ENCODE assay signal across 8 cellular contexts in genomic region chr2:151808258-151809072, GRCh38. TPM values are rescaled to one million over a fixed set of nuclear protein-coding genes. Genes with fewer than 3 reads are reported as not detected.
DNase-seq lines count a peak whose midpoint lies in the region; ATAC-seq, FAIRE-seq and TF ChIP-seq lines count a peak whose summit lies in the region.

No MANE protein-coding gene starts in this region.

- TF ChIP-seq RAD21 in liver (IDR thresholded peaks at IDR 0.05), result peak; percentile 60 to 66

- H3K4me2 ChIP-seq in H9 (ENCODE audit: insufficient read depth, insufficient read length, low read length), result no peak overlapping the region
- H3K4me2 ChIP-seq in astrocyte (ENCODE audit: low read length), result no peak overlapping the region
- H3K4me2 ChIP-seq in mesendoderm (ENCODE audit: low read length), result no peak overlapping the region

- no peaks in the 10 kb centered on the region for H3K9me3 ChIP-seq in CD4-positive, alpha-beta T cell (ENCODE audit: control insufficient read depth, low read length)
- H3K9me3 ChIP-seq in H9 (ENCODE audit: control insufficient read depth, low read depth, low read length) (no peaks in the 10 kb centered on the region), astrocyte (ENCODE audit: insufficient read depth, low read depth, low read length) (no peaks in the 10 kb centered on the region), liver (ENCODE audit: control insufficient read depth in 4 of 4, low read length in 3 of 4) (peaks cover 0 to 4% (median 1%) of the 10 kb centered on the region in 4 donors)

- H2BK12ac ChIP-seq in H9 (ENCODE audit: insufficient read length, low read depth, low read length), result no peak overlapping the region

- DNase-seq in CD4-positive, alpha-beta T cell, result no peak
- DNase-seq in H9, result no peak
- DNase-seq in astrocyte (ENCODE audit: low read depth), result peak; percentile 14
- DNase-seq in activated CD8-positive, alpha-beta memory T cell treated with anti-CD3 and anti-CD28 coated beads for 24 hours, result no peak
- no peak for DNase-seq in mesendoderm
- no peak for DNase-seq in amniotic stem cell (lab: John Stamatoyannopoulos, UW)
- DNase-seq in stimulated activated naive CD8-positive, alpha-beta T cell treated with anti-CD3 and anti-CD28 coated beads, Interleukin-15, Interleukin-2, amounts not matched to agents 100 U/mL and 50 U/mL, for 24 hours, result no peak

- H4K8ac ChIP-seq in H9 (replicated peaks; ENCODE audit: insufficient read length, low read depth, low read length), result no peak overlapping the region
- H4K8ac ChIP-seq in mesendoderm (ENCODE audit: low read depth, low read length), result no peak overlapping the region

- H3K36me3 ChIP-seq in astrocyte (ENCODE audit: insufficient read depth, low read length) (peaks cover 16% of the 10 kb centered on the region), liver (ENCODE audit: control insufficient read depth in 4 of 4, insufficient read depth in 3 of 4, low read depth in 1 of 4, low read length in 3 of 4) (peaks cover 1 to 45% (median 23%) of the 10 kb centered on the region in 4 donors), mesendoderm (ENCODE audit: control insufficient read depth, insufficient read depth, low read length) (peaks cover 2% of the 10 kb centered on the region)

- H3K9me3 Mint-ChIP-seq in CD4-positive, alpha-beta T cell, result no peaks in the 10 kb centered on the region
- no peaks in the 10 kb centered on the region for H3K9me3 Mint-ChIP-seq in H9
- H3K9me3 Mint-ChIP-seq in astrocyte (ENCODE audit: unreplicated experiment), result no peaks in the 10 kb centered on the region

- no peak overlapping the region for H3K56ac ChIP-seq in H9 (ENCODE audit: insufficient read length, low read depth, low read length)
- H3K56ac ChIP-seq in mesendoderm (ENCODE audit: low read length), result no peak overlapping the region

- no peak overlapping the region for H3K4ac ChIP-seq in H9 (ENCODE audit: low read depth, low read length)
- H3K4ac ChIP-seq in mesendoderm (ENCODE audit: low read depth, low read length), result no peak overlapping the region

- peaks cover 39% of the 10 kb centered on the region for H3K36me3 Mint-ChIP-seq in CD4-positive, alpha-beta T cell (ENCODE audit: low read depth)
- H3K36me3 Mint-ChIP-seq in H9 (ENCODE audit: insufficient read depth in 1 of 3, low read depth in 3 of 3) (peaks cover 17 to 29% (median 25%) of the 10 kb centered on the region in 3 experiments), astrocyte (ENCODE audit: low read depth, unreplicated experiment) (peaks cover under 1% of the 10 kb centered on the region)

- POLR2A ChIA-PET in CD4-positive, alpha-beta T cell (lab: Charles Lee), result interaction anchor here (1.1 kb wide), 1 partner anchor 19 kb away, joined by 5 read pairs; the partner anchor contains the start of gene ARL5A

- H3K79me1 ChIP-seq in H9 (ENCODE audit: insufficient read depth, low read depth, low read length, poor library complexity, severe bottlenecking), result no peaks in the 10 kb centered on the region
- no peaks in the 10 kb centered on the region for H3K79me1 ChIP-seq in mesendoderm (ENCODE audit: low read length)

- H3K4me1 ChIP-seq in H9 (ENCODE audit: insufficient read depth, low read length) (no peaks in the 10 kb centered on the region), astrocyte (ENCODE audit: insufficient read depth, low read length) (no peaks in the 10 kb centered on the region), liver (ENCODE audit: control insufficient read depth in 4 of 4, insufficient read depth in 4 of 4, low read length in 3 of 4) (no peaks in the 10 kb centered on the region), mesendoderm (ENCODE audit: control insufficient read depth, low read depth, low read length) (no peaks in the 10 kb centered on the region)

- H3K23me2 ChIP-seq in H9 (ENCODE audit: insufficient read length, low read depth, low read length, poor library complexity, severe bottlenecking), result no peaks in the 10 kb centered on the region

- H3K79me2 ChIP-seq in H9 (ENCODE audit: insufficient read depth, low read length) (no peaks in the 10 kb centered on the region), astrocyte (ENCODE audit: insufficient read depth, low read length) (no peaks in the 10 kb centered on the region), mesendoderm (ENCODE audit: control insufficient read depth, insufficient read depth, low read length) (no peaks in the 10 kb centered on the region)

- peak overlapping the region; percentile 51 for H3K27ac Mint-ChIP-seq in CD4-positive, alpha-beta T cell
- H3K27ac Mint-ChIP-seq in H9 (no peak overlapping the region), astrocyte (ENCODE audit: unreplicated experiment) (no peak overlapping the region)

- no peak overlapping the region for H3K18ac ChIP-seq in H9 (ENCODE audit: insufficient read length, low read depth, low read length)
- H3K18ac ChIP-seq in mesendoderm (ENCODE audit: low read length), result no peak overlapping the region

- no peak overlapping the region for H3K14ac ChIP-seq in H9 (ENCODE audit: insufficient read depth, low read length)

- H2AFZ ChIP-seq in H9 (ENCODE audit: low read length) (no peak overlapping the region), astrocyte (ENCODE audit: low read depth, low read length) (no peak overlapping the region)

- H3K27me3 ChIP-seq in CD4-positive, alpha-beta T cell (ENCODE audit: control insufficient read depth, insufficient read depth, low read length), result no peaks in the 10 kb centered on the region
- H3K27me3 ChIP-seq in H9 (ENCODE audit: insufficient read depth, low read length) (no peaks in the 10 kb centered on the region), astrocyte (ENCODE audit: insufficient read depth, low read length) (no peaks in the 10 kb centered on the region), liver (ENCODE audit: control insufficient read depth in 4 of 4, insufficient read depth in 4 of 4, low read length in 3 of 4) (no peaks in the 10 kb centered on the region), mesendoderm (ENCODE audit: insufficient read depth, low read length, poor library complexity) (no peaks in the 10 kb centered on the region)

- no peak overlapping the region for H3K4me3 Mint-ChIP-seq in CD4-positive, alpha-beta T cell
- H3K4me3 Mint-ChIP-seq in H9 (no peak overlapping the region), astrocyte (ENCODE audit: unreplicated experiment) (no peak overlapping the region)

- H2BK15ac ChIP-seq in H9 (ENCODE audit: low read depth, low read length), result no peak overlapping the region
- H2BK15ac ChIP-seq in mesendoderm (replicated peaks; ENCODE audit: low read depth), result no peak overlapping the region

- H2BK120ac ChIP-seq in H9 (ENCODE audit: low read depth, low read length, poor library complexity, severe bottlenecking), result no peak overlapping the region
- H2BK120ac ChIP-seq in mesendoderm (ENCODE audit: low read depth, low read length), result no peak overlapping the region

- H3K4me3 ChIP-seq in astrocyte (ENCODE audit: insufficient read depth, low read depth, low read length) (no peak overlapping the region), liver (ENCODE audit: low read depth in 1 of 3, low read length in 3 of 3) (no peak overlapping the region), mesendoderm (ENCODE audit: low read length) (no peak overlapping the region)

- H3T11ph ChIP-seq in H9 (ENCODE audit: low read length), result no peak overlapping the region

- peak; percentile 77 for TF ChIP-seq CTCF in CD4-positive, alpha-beta T cell (IDR thresholded peaks at IDR 0.05)
- TF ChIP-seq CTCF in H9 (conservative IDR thresholded peaks at IDR 0.05), result peak; percentile 67
- peak; percentile 51 for TF ChIP-seq CTCF in astrocyte (IDR thresholded peaks at IDR 0.05; ENCODE audit: insufficient read depth, low read depth, low read length)
- peak; percentile 46 for TF ChIP-seq CTCF in liver (IDR thresholded peaks at IDR 0.05; ENCODE audit: low read depth, low read length, missing input control)

- no CpG with 5 or more reads among the region's 5 CpGs for WGBS in H9 (ENCODE audit: extremely low coverage, insufficient read length, low lambda C conversion rate)
- WGBS in liver, result 93% methylated on average over 5 of the region's 5 CpGs
- no CpG with 5 or more reads among the region's 5 CpGs for WGBS in mesendoderm (ENCODE audit: extremely low coverage, insufficient coverage, low lambda C conversion rate)

- no peak overlapping the region for H4K91ac ChIP-seq in H9 (ENCODE audit: insufficient read length, low read depth, low read length)

- intact Hi-C loops in CD4-positive, alpha-beta T cell (cut with DNase I, micrococcal nuclease), result loop anchor here (10.0 kb wide), 1 partner anchor 194 kb away; no protein-coding TSS in a partner anchor

- peaks cover 5% of the 10 kb centered on the region for H3K4me1 Mint-ChIP-seq in CD4-positive, alpha-beta T cell (ENCODE audit: low read depth)
- H3K4me1 Mint-ChIP-seq in H9 (no peaks in the 10 kb centered on the region), astrocyte (ENCODE audit: low read depth, unreplicated experiment) (no peaks in the 10 kb centered on the region)

- CTCF ChIA-PET in CD4-positive, alpha-beta T cell (lab: Charles Lee), result interaction anchor here (1.0 kb wide), 2 partner anchors 20 kb away, joined by 3 read pairs; partner anchors contain the start of gene ARL5A

- H4K5ac ChIP-seq in H9 (ENCODE audit: insufficient read length, low read depth, low read length) (no peak overlapping the region), mesendoderm (ENCODE audit: low read length) (no peak overlapping the region)

- no peak overlapping the region for H3K27ac ChIP-seq in CD4-positive, alpha-beta T cell (ENCODE audit: low read depth, low read length)
- H3K27ac ChIP-seq in H9 (ENCODE audit: insufficient read length, low read depth, low read length) (no peak overlapping the region), astrocyte (ENCODE audit: low read depth, low read length) (no peak overlapping the region), liver (ENCODE audit: low read depth in 1 of 2, low read length in 2 of 2) (no peak overlapping the region), mesendoderm (ENCODE audit: low read depth, low read length) (no peak overlapping the region)

- no peak overlapping the region for H2BK20ac ChIP-seq in H9 (ENCODE audit: low read depth, low read length, poor library complexity, severe bottlenecking)

- H3K23ac ChIP-seq in H9 (ENCODE audit: insufficient read length, low read depth, low read length) (no peak overlapping the region), mesendoderm (ENCODE audit: low read length) (no peak overlapping the region)

- peak; percentile 73 for ATAC-seq in CD4-positive, alpha-beta T cell (ENCODE audit: poor library complexity)
- no peak for ATAC-seq in stimulated activated naive CD8-positive, alpha-beta T cell treated with anti-CD3 and anti-CD28 coated beads, Interleukin-15, Interleukin-2, amounts not matched to agents 100 U/mL and 50 U/mL, for 24 hours

- no peaks in the 10 kb centered on the region for H3K27me3 Mint-ChIP-seq in CD4-positive, alpha-beta T cell
- H3K27me3 Mint-ChIP-seq in H9 (ENCODE audit: low read depth) (no peaks in the 10 kb centered on the region), astrocyte (ENCODE audit: low read depth, unreplicated experiment) (no peaks in the 10 kb centered on the region)

- H2BK5ac ChIP-seq in H9 (ENCODE audit: insufficient read length, low read length) (no peak overlapping the region), mesendoderm (ENCODE audit: low read length) (no peak overlapping the region)

- no peak overlapping the region for H2AK5ac ChIP-seq in H9 (ENCODE audit: insufficient read length, low read length)
- H2AK5ac ChIP-seq in mesendoderm (ENCODE audit: low read length), result no peak overlapping the region

- H4K20me1 ChIP-seq in H9 (ENCODE audit: control insufficient read depth, insufficient read depth, insufficient read length) (no peaks in the 10 kb centered on the region), astrocyte (ENCODE audit: insufficient read depth, low read length) (peaks cover 17% of the 10 kb centered on the region)

- FAIRE-seq in astrocyte (lab: Jason Lieb, UNC), result no peak

- H3K9ac ChIP-seq in H9 (ENCODE audit: extremely low read depth, insufficient read length, low read length), result no peak overlapping the region
- H3K9ac ChIP-seq in astrocyte (ENCODE audit: low read length), result no peak overlapping the region
- H3K9ac ChIP-seq in liver (ENCODE audit: low read depth in 1 of 2, low read length in 2 of 2), result no peak overlapping the region
- H3K9ac ChIP-seq in mesendoderm (ENCODE audit: low read length), result no peak overlapping the region

RNA-seq across cellular contexts. Expression of gene ARL5A, which starts 19.8 kb away (rescaled TPM):
- 10 to 100 TPM; 16.9 to 20.5 TPM for total RNA-seq in CD4-positive, alpha-beta T cell
- 63.2 and 66.7 TPM in 2 replicates for total RNA-seq in H9 (2021)
- total RNA-seq in astrocyte, result 65.6 and 69.7 TPM in 2 replicates
- 10 to 100 TPM; 26.3 to 41.6 TPM for total RNA-seq in liver
- polyA plus RNA-seq in liver, result 1 to 10 TPM; 9.0 to 9.7 TPM
- polyA plus RNA-seq in mesendoderm (2013, experiment 1 of 2), result 71.4 TPM
- polyA plus RNA-seq in mesendoderm (2013, experiment 2 of 2), result 66.9 TPM
